In genomic region chr10:7788640-7789335, GRCh38 we compare ENCODE assay signal across 8 cellular contexts. TPM values are rescaled to one million over a fixed set of nuclear protein-coding genes. Genes with fewer than 3 reads are reported as not detected.
DNase-seq lines count a peak whose midpoint lies in the region; ATAC-seq lines count a peak whose summit lies in the region.

No MANE protein-coding gene starts in this region.

- H3K9me3 ChIP-seq in BLaER1 treated with 17β-estradiol and CSF1 and Interleukin-3, amounts not matched to agents 10 nM and 100 nM (replicated peaks in 1 of 11), result no peaks in the 10 kb centered on the region
- no peaks in the 10 kb centered on the region for H3K9me3 ChIP-seq in stomach smooth muscle (ENCODE audit: control insufficient read depth in 2 of 2, low read length in 2 of 2)

- peak overlapping the region; percentile 83 to 98 (median 95) for H3K4me2 ChIP-seq in BLaER1 treated with 17β-estradiol and CSF1 and Interleukin-3, amounts not matched to agents 10 nM and 100 nM

- H3K4me3 Mint-ChIP-seq in activated T-helper 1 cell treated with anti-CD3 and anti-CD28 coated beads, Interleukin-12 subunit alpha, Interleukin-12 subunit beta, Interleukin-2, Interleukin-4 antibody, amounts not matched to agents 30 ng/mL and 10 ng/mL and 1 ng/mL, durations not matched to agents 14 hours and 24 hours and 36 hours, result no peak overlapping the region

- peaks cover 65 to 96% (median 86%) of the 10 kb centered on the region in 11 experiments for H4K20me1 ChIP-seq in BLaER1 treated with 17β-estradiol and CSF1 and Interleukin-3, amounts not matched to agents 10 nM and 100 nM

- H3K4me1 ChIP-seq in BLaER1 treated with 17β-estradiol and CSF1 and Interleukin-3, amounts not matched to agents 10 nM and 100 nM, result peaks cover 33 to 72% (median 42%) of the 10 kb centered on the region in 10 experiments
- peaks cover 28% of the 10 kb centered on the region for H3K4me1 ChIP-seq in stomach smooth muscle (ENCODE audit: control insufficient read depth, insufficient read depth, low read length)

- H3K36me3 Mint-ChIP-seq in activated T-helper 1 cell treated with anti-CD3 and anti-CD28 coated beads, Interleukin-12 subunit alpha, Interleukin-12 subunit beta, Interleukin-2, Interleukin-4 antibody, amounts not matched to agents 30 ng/mL and 10 ng/mL and 1 ng/mL, durations not matched to agents 14 hours and 24 hours and 36 hours (ENCODE audit: low read depth), result peaks cover 17% of the 10 kb centered on the region

- ATAC-seq in GM19023 (IDR thresholded peaks at IDR 0.05; ENCODE audit: unreplicated experiment) (peak; percentile 9), HG03159 (IDR thresholded peaks at IDR 0.05; ENCODE audit: unreplicated experiment) (peak; percentile 17)

- H3K4me3 ChIP-seq in BLaER1 treated with 17β-estradiol and CSF1 and Interleukin-3, amounts not matched to agents 10 nM and 100 nM, result peak overlapping the region; percentile 92 to 99 (median 96)
- H3K4me3 ChIP-seq in iPS-11a (ENCODE audit: low read depth, low read length) (peak overlapping the region; percentile 95), stomach smooth muscle (ENCODE audit: low read length in 2 of 2) (peak overlapping the region; percentile 98)

- H3K27me3 Mint-ChIP-seq in activated T-helper 1 cell treated with anti-CD3 and anti-CD28 coated beads, Interleukin-12 subunit alpha, Interleukin-12 subunit beta, Interleukin-2, Interleukin-4 antibody, amounts not matched to agents 30 ng/mL and 10 ng/mL and 1 ng/mL, durations not matched to agents 14 hours and 24 hours and 36 hours (ENCODE audit: insufficient read depth), result no peaks in the 10 kb centered on the region

- no peaks in the 10 kb centered on the region for H3K9me3 Mint-ChIP-seq in activated T-helper 1 cell treated with anti-CD3 and anti-CD28 coated beads, Interleukin-12 subunit alpha, Interleukin-12 subunit beta, Interleukin-2, Interleukin-4 antibody, amounts not matched to agents 30 ng/mL and 10 ng/mL and 1 ng/mL, durations not matched to agents 14 hours and 24 hours and 36 hours

- intact Hi-C loops in activated T-helper 1 cell treated with anti-CD3 and anti-CD28 coated beads, Interleukin-12 subunit alpha, Interleukin-12 subunit beta, Interleukin-2, Interleukin-4 antibody, amounts not matched to agents 30 ng/mL and 10 ng/mL and 1 ng/mL, durations not matched to agents 14 hours and 24 hours and 36 hours (cut with micrococcal nuclease), result loop anchor here (1.0 to 10.0 kb wide), 4 partner anchors 30 to 864 kb away; partner anchors contain the start of gene TAF3

- peak; percentile 13 for DNase-seq in activated T-helper 1 cell treated with anti-CD3 and anti-CD28 coated beads, Interleukin-12 subunit alpha, Interleukin-12 subunit beta, Interleukin-2, Interleukin-4 antibody, amounts not matched to agents 30 ng/mL and 10 ng/mL and 1 ng/mL, durations not matched to agents 14 hours and 24 hours and 36 hours (ENCODE audit: low spot score)
- DNase-seq in NCI-H510A (lab: John Stamatoyannopoulos, UW), result no peak
- DNase-seq in activated gamma-delta T cell treated with Interleukin-2 at 50 U/mL for 16 hours, result no peak

- H3K27me3 ChIP-seq in BLaER1 treated with 17β-estradiol and CSF1 and Interleukin-3, amounts not matched to agents 10 nM and 100 nM, result no peaks in the 10 kb centered on the region
- no peaks in the 10 kb centered on the region for H3K27me3 ChIP-seq in stomach smooth muscle (ENCODE audit: control insufficient read depth in 1 of 2, insufficient read depth in 2 of 2, low read length in 2 of 2)

- peak overlapping the region; percentile 75 for H3K27ac Mint-ChIP-seq in activated T-helper 1 cell treated with anti-CD3 and anti-CD28 coated beads, Interleukin-12 subunit alpha, Interleukin-12 subunit beta, Interleukin-2, Interleukin-4 antibody, amounts not matched to agents 30 ng/mL and 10 ng/mL and 1 ng/mL, durations not matched to agents 14 hours and 24 hours and 36 hours

- H3K36me3 ChIP-seq in BLaER1 treated with 17β-estradiol and CSF1 and Interleukin-3, amounts not matched to agents 10 nM and 100 nM, result peaks cover 28 to 59% (median 51%) of the 10 kb centered on the region in 11 experiments
- H3K36me3 ChIP-seq in stomach smooth muscle (ENCODE audit: control insufficient read depth in 2 of 2, insufficient read depth in 2 of 2, low read length in 2 of 2), result no peaks in the 10 kb centered on the region

- peak overlapping the region; percentile 90 to 97 (median 94) for H3K27ac ChIP-seq in BLaER1 treated with 17β-estradiol and CSF1 and Interleukin-3, amounts not matched to agents 10 nM and 100 nM
- peak overlapping the region; percentile 77 for H3K27ac ChIP-seq in stomach smooth muscle (ENCODE audit: low read length)

- H3K9ac ChIP-seq in BLaER1 treated with 17β-estradiol and CSF1 and Interleukin-3, amounts not matched to agents 10 nM and 100 nM, result peak overlapping the region; percentile 94 to 99 (median 97)
- peak overlapping the region; percentile 86 to 94 for H3K9ac ChIP-seq in stomach smooth muscle (ENCODE audit: low read length in 2 of 2)

- H3K4me1 Mint-ChIP-seq in activated T-helper 1 cell treated with anti-CD3 and anti-CD28 coated beads, Interleukin-12 subunit alpha, Interleukin-12 subunit beta, Interleukin-2, Interleukin-4 antibody, amounts not matched to agents 30 ng/mL and 10 ng/mL and 1 ng/mL, durations not matched to agents 14 hours and 24 hours and 36 hours (ENCODE audit: low read depth), result peaks cover 50% of the 10 kb centered on the region

RNA-seq across cellular contexts. Expression of gene ATP5F1C, which starts 0.8 kb away (rescaled TPM):
- total RNA-seq in activated T-helper 1 cell treated with anti-CD3 and anti-CD28 coated beads, Interleukin-12 subunit alpha, Interleukin-12 subunit beta, Interleukin-2, Interleukin-4 antibody, amounts not matched to agents 30 ng/mL and 10 ng/mL and 1 ng/mL, durations not matched to agents 14 hours and 24 hours and 36 hours, result 316 and 329 TPM in 2 replicates

RNA-seq across cellular contexts. Expression of gene KIN, which starts 1.0 kb away (rescaled TPM):
- total RNA-seq in activated T-helper 1 cell treated with anti-CD3 and anti-CD28 coated beads, Interleukin-12 subunit alpha, Interleukin-12 subunit beta, Interleukin-2, Interleukin-4 antibody, amounts not matched to agents 30 ng/mL and 10 ng/mL and 1 ng/mL, durations not matched to agents 14 hours and 24 hours and 36 hours, result 11.0 and 12.3 TPM in 2 replicates

RNA-seq across cellular contexts. Expression of gene TAF3, which starts 29.5 kb away (rescaled TPM):
- 15.1 and 16.3 TPM in 2 replicates for total RNA-seq in activated T-helper 1 cell treated with anti-CD3 and anti-CD28 coated beads, Interleukin-12 subunit alpha, Interleukin-12 subunit beta, Interleukin-2, Interleukin-4 antibody, amounts not matched to agents 30 ng/mL and 10 ng/mL and 1 ng/mL, durations not matched to agents 14 hours and 24 hours and 36 hours
